In the genomic region with DNA sequence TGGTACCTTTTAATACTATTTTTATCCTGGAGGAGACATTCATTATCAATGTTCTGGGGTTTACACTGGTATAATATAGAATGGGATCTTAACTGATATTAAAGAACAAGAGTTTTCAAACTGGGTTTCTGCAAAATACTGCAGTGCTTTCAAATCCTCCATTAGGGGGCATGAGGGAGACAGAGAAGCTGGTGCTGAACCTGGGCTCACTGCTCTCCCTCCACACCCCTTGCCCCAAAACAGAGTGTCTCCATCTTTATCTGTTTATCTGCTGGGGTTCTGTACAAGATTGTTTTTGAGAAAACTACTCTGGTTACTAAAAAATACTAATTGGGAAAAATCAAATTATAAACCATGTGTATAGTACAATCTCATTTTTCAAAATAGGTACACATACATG, we compare ENCODE assay signal across 11 cellular contexts.
DNase-seq lines count a peak whose midpoint lies in the region; TF ChIP-seq lines count a peak whose summit lies in the region.
"Had no signal": no experiment of that assay in that cellular context is flagged by ENCODE, and none has a peak within 500 bp of the region (broad histone marks: within the 10 kb centered on the region; RNA-seq: fewer than 3 reads in every experiment).

No MANE protein-coding gene starts in this region.

- H3K4me3 ChIP-seq in choroid plexus epithelial cell (ENCODE audit: low read depth, low read length): no peak overlapping the region
- no peak overlapping the region for H3K4me3 ChIP-seq in retinal pigment epithelial cell (ENCODE audit: low read length)
- H3K4me3 ChIP-seq: SK-N-MC had no signal

- peak; percentile 26 for TF ChIP-seq CTCF in choroid plexus epithelial cell (conservative IDR thresholded peaks at IDR 0.05; ENCODE audit: low read depth, low read length)
- peak; percentile 57 for TF ChIP-seq CTCF in retinal pigment epithelial cell (conservative IDR thresholded peaks at IDR 0.05; ENCODE audit: low read depth, low read length)

- peak; percentile 21 for DNase-seq in NCI-H748 (lab: John Stamatoyannopoulos, UW; ENCODE audit: unreplicated experiment)
- no peak for DNase-seq in NCI-H748 treated with DMSO at 0.1 percent for 48 hours (lab: John Stamatoyannopoulos, UW)
- peak; percentile 50 for DNase-seq in NAMALWA (ENCODE audit: low spot score)
- DNase-seq in choroid plexus epithelial cell (ENCODE audit: low read depth): peak; percentile 1
- no peak for DNase-seq in retinal pigment epithelial cell (ENCODE audit: low read depth)
- no peak for DNase-seq in NCI-H2171 treated with DMSO at 0.1 percent for 48 hours (lab: John Stamatoyannopoulos, UW)
- no peak for DNase-seq in T-helper 9 cell
- no peak for DNase-seq in NCI-H187 treated with DMSO at 0.1 percent for 48 hours (lab: John Stamatoyannopoulos, UW)
- DNase-seq: activated T-cell treated with anti-CD3 and anti-CD28 coated beads for 4 hours, cortex of kidney had no signal

Comparison
In these comparisons a context has a peak if more than half of its experiments do, and no peak if none do; other contexts are left out.
1. DNase-seq: peak in NCI-H748 (single experiment), NAMALWA (single experiment) and choroid plexus epithelial cell (single experiment); none in NCI-H748 treated with DMSO at 0.1 percent for 48 hours (single experiment), retinal pigment epithelial cell (single experiment), NCI-H2171 treated with DMSO at 0.1 percent for 48 hours (single experiment), T-helper 9 cell (single experiment) and NCI-H187 treated with DMSO at 0.1 percent for 48 hours (single experiment).